Comparison of ENCODE assay signal across 8 cellular contexts in genomic region chr5:98770158-98770910, GRCh38. TPM values are rescaled to one million over a fixed set of nuclear protein-coding genes. Genes with fewer than 3 reads are reported as not detected.
A peak's percentile ranks its signal among the peaks of the same experiment; 100 is the strongest.
DNase-seq lines count a peak whose midpoint lies in the region; ATAC-seq, FAIRE-seq and TF ChIP-seq lines count a peak whose summit lies in the region.

No MANE protein-coding gene starts in this region.

- H3K36me3 ChIP-seq in CD4-positive, CD25-positive, alpha-beta regulatory T cell (ENCODE audit: control insufficient read depth, insufficient read depth, low read length): no peaks in the 10 kb centered on the region
- H3K36me3 ChIP-seq in kidney (ENCODE audit: control insufficient read depth in 1 of 2, insufficient read depth in 2 of 2, low read length in 2 of 2) (no peaks in the 10 kb centered on the region), spleen (no peaks in the 10 kb centered on the region)

- H3K9me3 ChIP-seq in CD4-positive, CD25-positive, alpha-beta regulatory T cell (ENCODE audit: control insufficient read depth in 2 of 2, low read length in 2 of 2): no peaks in the 10 kb centered on the region
- H3K9me3 ChIP-seq in kidney (ENCODE audit: control insufficient read depth in 1 of 2, low read length in 2 of 2) (no peaks in the 10 kb centered on the region), spleen (no peaks in the 10 kb centered on the region)

- DNase-seq in CD4-positive, CD25-positive, alpha-beta regulatory T cell: peak; percentile 14 to 40 (median 19)
- DNase-seq in HT1080 (ENCODE audit: low read depth) (peak; percentile 50), SHP77 (lab: John Stamatoyannopoulos, UW) (peak; percentile 51 to 64), MCF 10A (ENCODE audit: unreplicated experiment) (peak; percentile 78), kidney (peak; percentile 76), spleen (peak; percentile 78), foreskin melanocyte (no peak)

- H3K9ac ChIP-seq in kidney (ENCODE audit: low read length in 2 of 2): peak overlapping the region; percentile 85 to 87

- H3K27me3 ChIP-seq in CD4-positive, CD25-positive, alpha-beta regulatory T cell (ENCODE audit: control insufficient read depth, insufficient read depth, low read length): peaks cover 26% of the 10 kb centered on the region
- peaks cover 0 to 90% (median 12%) of the 10 kb centered on the region in 7 donors for H3K27me3 ChIP-seq in spleen (replicated peaks in 1 of 7)

- H3K27me3 Mint-ChIP-seq in CD4-positive, CD25-positive, alpha-beta regulatory T cell: peaks cover 74% of the 10 kb centered on the region
- H3K27me3 Mint-ChIP-seq in MCF 10A (ENCODE audit: insufficient read depth, unreplicated experiment): no peaks in the 10 kb centered on the region

- peaks cover 0 to 4% (median 0%) of the 10 kb centered on the region in 7 donors for H3K9me3 Mint-ChIP-seq in CD4-positive, CD25-positive, alpha-beta regulatory T cell
- no peaks in the 10 kb centered on the region for H3K9me3 Mint-ChIP-seq in MCF 10A (ENCODE audit: unreplicated experiment)

- H3K4me1 ChIP-seq in CD4-positive, CD25-positive, alpha-beta regulatory T cell (ENCODE audit: control insufficient read depth, insufficient read depth, low read length, poor library complexity, severe bottlenecking): peaks cover 62% of the 10 kb centered on the region
- H3K4me1 ChIP-seq in kidney (ENCODE audit: control insufficient read depth in 1 of 2, insufficient read depth in 1 of 2, low read depth in 1 of 2, low read length in 2 of 2): peaks cover 15 to 16% of the 10 kb centered on the region in 2 donors
- H3K4me1 ChIP-seq in spleen: peaks cover 20 to 77% (median 61%) of the 10 kb centered on the region in 6 donors

- WGBS in spleen, 5 donors: 0 to 3% (median 0%) methylated on average over 35 to 42 of the region's 42 CpGs

- no peak for TF ChIP-seq POLR2A in spleen (IDR thresholded peaks at IDR 0.05)

- H3K4me1 Mint-ChIP-seq in CD4-positive, CD25-positive, alpha-beta regulatory T cell: peaks cover 16 to 60% (median 47%) of the 10 kb centered on the region in 4 donors
- peaks cover 20% of the 10 kb centered on the region for H3K4me1 Mint-ChIP-seq in MCF 10A (ENCODE audit: insufficient read depth, unreplicated experiment)

- no peak for ATAC-seq in CD4-positive, CD25-positive, alpha-beta regulatory T cell (ENCODE audit: low read depth in 2 of 2)
- ATAC-seq in HG03457 (IDR thresholded peaks at IDR 0.05; ENCODE audit: unreplicated experiment): no peak

- intact Hi-C loops in MCF 10A (cut with micrococcal nuclease) (loop anchor here (5.0 to 10.0 kb wide), 3 partner anchors 458 to 1008 kb away; no protein-coding TSS in a partner anchor), kidney (cut with DNase I) (no loop called here), spleen (cut with DNase I; ENCODE audit: low total_unique reads) (no loop called here)

- H3K27ac ChIP-seq in CD4-positive, CD25-positive, alpha-beta regulatory T cell (ENCODE audit: insufficient read depth, low read length, poor library complexity, severe bottlenecking): no peak overlapping the region
- H3K27ac ChIP-seq in kidney (ENCODE audit: low read depth in 2 of 2, low read length in 2 of 2): peak overlapping the region; percentile 56 to 65
- H3K27ac ChIP-seq in spleen: peak overlapping the region in 7 of 8 donors; percentile 23 to 73 (median 64)

- FAIRE-seq in kidney (lab: Jason Lieb, UNC): no peak

- TF ChIP-seq CTCF in MCF 10A (IDR thresholded peaks at IDR 0.05; ENCODE audit: unreplicated experiment): no peak
- no peak for TF ChIP-seq CTCF in kidney (IDR thresholded peaks at IDR 0.05; ENCODE audit: borderline replicate concordance, extremely low read depth, insufficient read depth)
- TF ChIP-seq CTCF in spleen (IDR thresholded peaks at IDR 0.05 in 8 of 11, conservative IDR thresholded peaks at IDR 0.05 in 3 of 11): no peak

- CTCF ChIA-PET in MCF 10A (lab: Yijun Ruan, JAX): interaction anchor here (0.5 to 6.8 kb wide), 46 partner anchors 10 to 1894 kb away, joined by 3 to 86 read pairs (median 4); no protein-coding TSS in a partner anchor

- peak overlapping the region; percentile 39 to 89 (median 76) for H3K27ac Mint-ChIP-seq in CD4-positive, CD25-positive, alpha-beta regulatory T cell
- H3K27ac Mint-ChIP-seq in MCF 10A (ENCODE audit: low read depth, unreplicated experiment): peak overlapping the region; percentile 59

- peak overlapping the region; percentile 87 to 100 (median 94) for H3K4me3 Mint-ChIP-seq in CD4-positive, CD25-positive, alpha-beta regulatory T cell
- H3K4me3 Mint-ChIP-seq in MCF 10A (ENCODE audit: unreplicated experiment): peak overlapping the region; percentile 95

- no TSS peak for BruUV-seq in MCF 10A (replicated peaks; lab: Mats Ljungman, UMichigan)

- H3K4me3 ChIP-seq in CD4-positive, CD25-positive, alpha-beta regulatory T cell (ENCODE audit: low read depth, low read length): peak overlapping the region; percentile 91
- H3K4me3 ChIP-seq in kidney (ENCODE audit: low read length in 2 of 2) (peak overlapping the region; percentile 90 to 95), spleen (peak overlapping the region; percentile 45 to 80 (median 60))

- POLR2A ChIA-PET in MCF 10A (lab: Yijun Ruan, JAX): interaction anchor here (0.6 to 4.4 kb wide), 16 partner anchors 16 to 1587 kb away, joined by 3 to 21 read pairs (median 4); partner anchors contain the start of gene RIOK2

- no peaks in the 10 kb centered on the region for H3K36me3 Mint-ChIP-seq in CD4-positive, CD25-positive, alpha-beta regulatory T cell
- H3K36me3 Mint-ChIP-seq in MCF 10A (ENCODE audit: insufficient read depth, unreplicated experiment): peaks cover 4% of the 10 kb centered on the region

RNA-seq across cellular contexts. Expression of gene RGMB, which starts 3.1 kb away (rescaled TPM):
- total RNA-seq in CD4-positive, CD25-positive, alpha-beta regulatory T cell: 27.9 TPM
- 1 to 10 TPM; 3.9 to 4.3 (median 4.3) TPM for polyA plus RNA-seq in CD4-positive, CD25-positive, alpha-beta regulatory T cell
- total RNA-seq in HT1080 (2014; rRNA removed; shearing (Covaris generic)): 22.9 and 31.4 TPM in 2 replicates
- 47.9 and 57.0 TPM in 2 replicates for polyA plus RNA-seq in HT1080 (2015; cell fraction: cytosol; rRNA removed)
- polyA plus RNA-seq in HT1080 (2015; cell fraction: nucleus; rRNA removed): 72.2 and 79.7 TPM in 2 replicates
- total RNA-seq in MCF 10A (2022) (17.5 and 20.3 TPM in 2 replicates), kidney (12.2 TPM), spleen (10 to 100 TPM; 12.0 to 22.9 (median 16.0) TPM)
- polyA plus RNA-seq in kidney (ENCODE audit: insufficient read depth, low read depth, low replicate concordance) (4.0 TPM), spleen (1 to 10 TPM; 2.1 to 3.8 (median 2.9) TPM)
